Comparison of ENCODE assay signal across 11 cellular contexts in the genomic region with DNA sequence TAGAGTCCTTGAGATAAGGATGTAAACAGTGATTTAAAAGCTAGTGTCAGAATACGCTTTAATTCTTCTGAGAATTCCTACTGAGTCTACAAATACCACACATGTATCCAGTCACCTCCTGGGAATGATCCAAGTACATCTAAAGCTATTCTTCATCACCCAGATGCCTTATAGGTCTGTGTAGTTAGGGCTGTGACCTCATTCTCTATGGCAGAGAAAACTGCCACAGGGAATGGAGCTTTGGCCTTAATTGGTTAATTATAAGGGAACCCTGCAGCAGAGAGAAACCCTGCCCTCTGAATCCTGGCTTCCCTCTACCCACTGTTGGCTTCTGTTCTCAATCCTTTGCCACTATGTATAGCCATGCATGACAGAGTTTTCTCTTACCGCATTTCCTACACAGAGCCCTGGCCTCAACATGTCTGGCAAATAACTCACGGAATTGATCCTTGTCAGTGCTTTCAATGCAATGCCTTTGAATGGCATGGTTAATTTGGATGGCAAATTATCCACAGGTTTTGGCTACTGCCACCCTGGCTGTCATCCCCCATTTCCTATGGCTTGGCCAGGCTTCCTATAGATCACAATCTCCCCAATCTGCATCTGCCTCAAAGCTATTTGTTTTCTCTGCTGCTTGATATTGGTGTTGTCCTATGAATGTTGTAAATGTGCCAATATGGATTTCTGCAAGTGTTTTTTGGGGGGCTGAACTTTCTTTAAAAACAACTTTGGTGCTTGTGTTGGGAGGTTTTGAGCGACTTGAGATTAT. TPM values are rescaled to one million over a fixed set of nuclear protein-coding genes. Genes with fewer than 3 reads are reported as not detected.
DNase-seq lines count a peak whose midpoint lies in the region; ATAC-seq and TF ChIP-seq lines count a peak whose summit lies in the region.
"Had no signal": no experiment of that assay in that cellular context is flagged by ENCODE, and none has a peak within 500 bp of the region (broad histone marks: within the 10 kb centered on the region; RNA-seq: fewer than 3 reads in every experiment).

No MANE protein-coding gene starts in this region.

- DNase-seq in Caki2 (ENCODE audit: low read depth) (peak; percentile 53), NCI-H2081 treated with DMSO at 0.1 percent for 48 hours (lab: John Stamatoyannopoulos, UW) (peak; percentile 30), chondrocyte (ENCODE audit: low spot score) (no peak), non-pigmented ciliary epithelial cell (ENCODE audit: low read depth) (peak; percentile 82), iPS-NIHi7 (ENCODE audit: extremely low spot score) (no peak)
- DNase-seq in activated CD8-positive, alpha-beta memory T cell treated with anti-CD3 and anti-CD28 coated beads for 24 hours = no peak
- no peak for DNase-seq in activated CD4-positive, CD25-positive, alpha-beta regulatory T cell (lab: John Stamatoyannopoulos, UW)
- DNase-seq: NK-92 treated with Interleukin-12 subunit alpha and Interleukin-12 subunit beta, amount 100 ng/mL, for 24 hours had no signal

- in situ Hi-C loops in Caki2 (cut with HindIII; ENCODE audit: low pct_unique_long_range_greater_than_20kb, low sequenced_read_pairs) = no loop called here

- H3K36me3 Mint-ChIP-seq in chondrocyte (ENCODE audit: low read depth) = no peaks in the 10 kb centered on the region

- H3K4me3 Mint-ChIP-seq in chondrocyte (ENCODE audit: unreplicated experiment) = no peak overlapping the region
- H3K4me3 Mint-ChIP-seq: mesothelial cell of epicardium had no signal

- no peaks in the 10 kb centered on the region for H3K9me3 Mint-ChIP-seq in chondrocyte (ENCODE audit: low read depth)
- H3K9me3 Mint-ChIP-seq: mesothelial cell of epicardium had no signal

- H3K27ac Mint-ChIP-seq in chondrocyte (ENCODE audit: unreplicated experiment) = peak overlapping the region; percentile 69
- H3K27ac Mint-ChIP-seq: mesothelial cell of epicardium had no signal

- H3K27me3 Mint-ChIP-seq in chondrocyte (ENCODE audit: low read depth) = no peaks in the 10 kb centered on the region

- peaks cover 90% of the 10 kb centered on the region for H3K4me1 Mint-ChIP-seq in chondrocyte (ENCODE audit: low read depth)

- no peak for ATAC-seq in HG02678 (IDR thresholded peaks at IDR 0.05; ENCODE audit: unreplicated experiment)

- no peak for TF ChIP-seq CTCF in chondrocyte (IDR thresholded peaks at IDR 0.05)

RNA-seq across cellular contexts. Expression of a gene that starts 2.9 kb away (rescaled TPM):
- 14.2 and 25.0 TPM in 2 replicates for total RNA-seq in Caki2 (2014; rRNA removed; shearing (Covaris generic); ENCODE audit: low replicate concordance)
- 28.0 to 41.9 TPM (median 29.6 TPM) in 3 replicates for total RNA-seq in chondrocyte

RNA-seq across cellular contexts. Expression of a gene that starts 21.3 kb away (rescaled TPM):
- total RNA-seq in Caki2 (2014; rRNA removed; shearing (Covaris generic); ENCODE audit: low replicate concordance) = 1.7 TPM in 1 of 2 replicates, not detected in the other
- total RNA-seq in chondrocyte = 0.67 to 2.0 TPM (median 0.72 TPM) in 3 replicates

RNA-seq across cellular contexts. Expression of a gene that starts 27.5 kb away (rescaled TPM):
- total RNA-seq in Caki2 (2014; rRNA removed; shearing (Covaris generic); ENCODE audit: low replicate concordance) = 2.9 TPM in 1 of 2 replicates, not detected in the other
- total RNA-seq in chondrocyte = 1.0 to 2.9 TPM (median 2.4 TPM) in 3 replicates
- total RNA-seq: dermis microvascular lymphatic vessel endothelial cell had no signal

RNA-seq across cellular contexts. Expression of a gene that starts 28.4 kb away (rescaled TPM):
- total RNA-seq in Caki2 (2014; rRNA removed; shearing (Covaris generic); ENCODE audit: low replicate concordance) = 0.78 and 2.4 TPM in 2 replicates
- total RNA-seq in chondrocyte = 770 to 1,975 TPM (median 1,937 TPM) in 3 replicates

Comparison
In these comparisons a context has a peak if more than half of its experiments do, and no peak if none do; other contexts are left out.
1. DNase-seq: peak in Caki2 (single experiment), NCI-H2081 treated with DMSO at 0.1 percent for 48 hours (single experiment) and non-pigmented ciliary epithelial cell (single experiment); none in chondrocyte (single experiment), activated CD8-positive, alpha-beta memory T cell treated with anti-CD3 and anti-CD28 coated beads for 24 hours (single experiment), activated CD4-positive, CD25-positive, alpha-beta regulatory T cell (0 of 4) and iPS-NIHi7 (single experiment).